Comparison of ENCODE assay signal across 13 cellular contexts in the genomic region with DNA sequence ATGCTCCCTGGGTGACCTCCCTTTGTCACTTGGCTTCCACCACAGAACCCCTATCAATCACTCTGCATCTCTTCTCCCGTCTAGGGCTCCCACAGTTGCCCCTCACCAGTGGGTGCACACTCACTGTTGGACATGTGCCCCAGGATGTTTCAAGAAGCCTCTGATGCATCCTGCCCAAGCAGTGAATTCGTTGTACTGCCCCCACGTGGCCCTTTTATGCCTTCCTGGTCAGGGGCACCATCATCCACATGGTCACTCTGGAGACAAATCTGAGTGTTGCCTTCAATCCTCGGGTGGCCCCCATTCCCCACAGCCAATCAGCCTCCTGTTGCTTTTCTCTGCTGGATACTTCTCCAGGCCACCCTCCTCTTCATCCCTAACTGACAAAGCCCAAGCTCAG. TPM values are rescaled to one million over a fixed set of nuclear protein-coding genes. Genes with fewer than 3 reads are reported as not detected.
DNase-seq lines count a peak whose midpoint lies in the region; ATAC-seq and TF ChIP-seq lines count a peak whose summit lies in the region.
"Had no signal": no experiment of that assay in that cellular context is flagged by ENCODE, and none has a peak within 500 bp of the region (broad histone marks: within the 10 kb centered on the region; RNA-seq: fewer than 3 reads in every experiment).

No MANE protein-coding gene starts in this region.

- H3K27me3 ChIP-seq in PC-3 (ENCODE audit: low read length) (no peaks in the 10 kb centered on the region), gastroesophageal sphincter (no peaks in the 10 kb centered on the region)
- H3K27me3 ChIP-seq: upper lobe of right lung had no signal

- no peaks in the 10 kb centered on the region for H3K36me3 ChIP-seq in PC-3 (ENCODE audit: low read depth, low read length)
- H3K36me3 ChIP-seq in gastroesophageal sphincter, result no peaks in the 10 kb centered on the region
- H3K36me3 ChIP-seq: upper lobe of right lung had no signal

- H3K9ac ChIP-seq in PC-3 (ENCODE audit: low read length), result no peak overlapping the region

- no peaks in the 10 kb centered on the region for H3K9me2 ChIP-seq in PC-3 (replicated peaks; ENCODE audit: low read length)

- 20 to 71% methylated on average over 1 to 3 of the region's 4 CpGs for WGBS in gastroesophageal sphincter (ENCODE audit: low coverage in 1 of 2), 2 donors

- no peaks in the 10 kb centered on the region for H3K79me2 ChIP-seq in PC-3 (ENCODE audit: low read length)

- POLR2A ChIA-PET in PC-3 (lab: Charles Lee; ENCODE audit: unreplicated experiment), result no interaction called here

- intact Hi-C loops in PC-3 (cut with micrococcal nuclease), result loop anchor here (5.0 kb wide), 1 partner anchor 149 kb away; no protein-coding TSS in a partner anchor

- DNase-seq in GM12864 (ENCODE audit: low read depth), result no peak
- peak; percentile 7 for DNase-seq in PC-3
- DNase-seq in fibroblast of pulmonary artery (ENCODE audit: low read depth), result peak; percentile 32
- DNase-seq in SK-N-DZ (ENCODE audit: low spot score), result no peak
- no peak for DNase-seq in NCI-H446 (lab: John Stamatoyannopoulos, UW)
- no peak for DNase-seq in central memory CD4-positive, alpha-beta T cell
- DNase-seq: activated T-cell treated with anti-CD3 and anti-CD28 coated beads, Interleukin-2, amount 50 U/mL, for 4 hours; effector CD8-positive, alpha-beta T cell; upper lobe of right lung had no signal

- no peaks in the 10 kb centered on the region for H3F3A ChIP-seq in PC-3 (ENCODE audit: low read length, unreplicated experiment)

- no peak overlapping the region for H3K27ac ChIP-seq in 22Rv1
- H3K27ac ChIP-seq in PC-3 (ENCODE audit: low read length), result no peak overlapping the region
- no peak overlapping the region for H3K27ac ChIP-seq in gastroesophageal sphincter
- H3K27ac ChIP-seq: upper lobe of right lung had no signal

- peaks cover 4% of the 10 kb centered on the region; the same call in 1 of the 2 replicates for H3K4me1 ChIP-seq in PC-3 (ENCODE audit: insufficient read depth, low read length)
- H3K4me1 ChIP-seq in gastroesophageal sphincter, result no peaks in the 10 kb centered on the region
- H3K4me1 ChIP-seq: upper lobe of right lung had no signal

- no TSS peak for BruUV-seq in PC-3 (replicated peaks; lab: Mats Ljungman, UMichigan)

- ATAC-seq in PC-3 (no peak), gastroesophageal sphincter (no peak)
- ATAC-seq: activated T-cell treated with anti-CD3 and anti-CD28 coated beads, Interleukin-2, amount 50 U/mL, for 4 hours; Right ventricle myocardium inferior; upper lobe of right lung had no signal

- TF ChIP-seq POLR2A in gastroesophageal sphincter (IDR thresholded peaks at IDR 0.05), result no peak

- CTCF ChIA-PET in PC-3 (lab: Charles Lee), result no interaction called here

- no peak overlapping the region for H2AFZ ChIP-seq in PC-3 (ENCODE audit: low read length)

- no peak for TF ChIP-seq EP300 in gastroesophageal sphincter (IDR thresholded peaks at IDR 0.05)

- TF ChIP-seq CTCF in 22Rv1 (IDR thresholded peaks at IDR 0.05) (peak; percentile 39), GM12864 (IDR thresholded peaks at IDR 0.05; ENCODE audit: low read depth, low read length, missing control alignments) (peak; percentile 26), PC-3 (conservative IDR thresholded peaks at IDR 0.05; ENCODE audit: low read depth, low read length) (peak; percentile 28; the same call in 1 of the 2 replicates), fibroblast of pulmonary artery (IDR thresholded peaks at IDR 0.05; ENCODE audit: low read length, missing control alignments) (peak; percentile 27), gastroesophageal sphincter (IDR thresholded peaks at IDR 0.05) (no peak)

- H3K9me3 ChIP-seq in PC-3 (ENCODE audit: low read length) (no peaks in the 10 kb centered on the region), gastroesophageal sphincter (no peaks in the 10 kb centered on the region)
- H3K9me3 ChIP-seq: upper lobe of right lung had no signal

- no peak overlapping the region for H3K4me2 ChIP-seq in PC-3 (ENCODE audit: low read length)

- H3K4me3 ChIP-seq in GM12864 (ENCODE audit: low read depth, low read length), result no peak overlapping the region
- H3K4me3 ChIP-seq in PC-3 (ENCODE audit: low read length), result no peak overlapping the region
- no peak overlapping the region for H3K4me3 ChIP-seq in fibroblast of pulmonary artery (replicated peaks; ENCODE audit: low read depth, low read length)
- no peak overlapping the region for H3K4me3 ChIP-seq in gastroesophageal sphincter
- H3K4me3 ChIP-seq: upper lobe of right lung had no signal

- no peaks in the 10 kb centered on the region for H4K20me1 ChIP-seq in PC-3 (ENCODE audit: low read length)

RNA-seq across cellular contexts. Expression of gene ITIH6, which starts 12.2 kb away (rescaled TPM):
- total RNA-seq in PC-3 (2014; rRNA removed) (not detected in 2 replicates), gastroesophageal sphincter (under 1 TPM in 1 of 4 donors, not detected in 3; 0.07 TPM)
- not detected in 2 replicates for polyA plus RNA-seq in SK-N-DZ (2014; cell fraction: cytosol; rRNA removed)
- not detected in 2 replicates for polyA plus RNA-seq in SK-N-DZ (2014; cell fraction: nucleus; rRNA removed)
- total RNA-seq: activated T-cell treated with anti-CD3 and anti-CD28 coated beads, Interleukin-2, amount 50 U/mL, for 4 hours; Daoy; Right ventricle myocardium inferior; upper lobe of right lung had no signal

RNA-seq across cellular contexts. Expression of gene MAGED2, which starts 21.6 kb away (rescaled TPM):
- total RNA-seq in PC-3 (2014; rRNA removed) (61.4 and 67.9 TPM in 2 replicates), gastroesophageal sphincter (100 to 1,000 TPM; 145 to 197 (median 178) TPM)
- polyA plus RNA-seq in SK-N-DZ (2014; cell fraction: cytosol; rRNA removed), result 201 and 225 TPM in 2 replicates
- 161 and 227 TPM in 2 replicates for polyA plus RNA-seq in SK-N-DZ (2014; cell fraction: nucleus; rRNA removed)

Comparison
In these comparisons a context has a peak if more than half of its experiments do, and no peak if none do; other contexts are left out.
1. CTCF ChIP-seq: peak in 22Rv1 (single experiment), GM12864 (single experiment), PC-3 (single experiment) and fibroblast of pulmonary artery (single experiment); none in gastroesophageal sphincter (0 of 4).
2. DNase-seq: peak in PC-3 (single experiment) and fibroblast of pulmonary artery (single experiment); none in GM12864 (single experiment), SK-N-DZ (single experiment), NCI-H446 (0 of 2) and central memory CD4-positive, alpha-beta T cell (single experiment).